21 cellular contexts compared by ENCODE assay signal in the genomic region with DNA sequence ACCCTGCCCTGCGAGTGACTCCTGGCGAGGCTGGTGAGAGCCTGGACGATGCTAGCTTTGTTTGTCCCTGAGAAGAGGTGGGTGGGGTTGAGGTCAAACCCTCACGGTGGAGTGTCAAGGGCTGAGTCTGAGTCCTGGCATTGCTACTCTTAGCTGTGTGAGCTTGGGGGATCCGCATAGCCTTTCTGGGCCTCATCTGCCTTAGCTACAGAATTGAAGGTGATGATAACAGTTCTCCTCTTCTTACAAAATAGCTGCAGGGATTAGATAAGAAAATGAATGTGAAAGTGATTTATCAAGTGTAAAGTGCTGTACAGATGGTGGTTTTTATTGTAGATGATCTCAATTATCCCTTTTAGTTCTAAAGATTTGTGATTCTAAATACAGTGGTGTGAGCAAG.
"Had no signal": no experiment of that assay in that cellular context is flagged by ENCODE, and none has a peak within 500 bp of the region (broad histone marks: within the 10 kb centered on the region; RNA-seq: fewer than 3 reads in every experiment).

No MANE protein-coding gene starts in this region.

- FAIRE-seq: colon, endothelial cell of umbilical vein had no signal

- DNase-seq: dermis blood vessel endothelial cell; effector CD4-positive, alpha-beta T cell; endodermal cell; foreskin keratinocyte; left colon; left ventricle myocardium superior; mesendoderm; naive B cell; posterior cingulate gyrus; spleen; stimulated activated CD4-positive, alpha-beta T cell treated with anti-CD3 and anti-CD28 coated beads, Interleukin-15, amount 100 ng/mL, for 24 hours; stimulated activated CD4-positive, alpha-beta T cell treated with anti-CD3 and anti-CD28 coated beads, Interleukin-1b, Interleukin-23, amount 100 ng/mL, for 48 hours; stimulated activated CD4-positive, alpha-beta T cell treated with anti-CD3 and anti-CD28 coated beads, Interleukin-4, amount 100 ng/mL, for 24 hours; tibial artery; upper lobe of right lung had no signal

- H3K27ac ChIP-seq: foreskin keratinocyte, neutrophil, spleen, tibial artery, upper lobe of right lung had no signal

- H3K27me3 Mint-ChIP-seq: stimulated activated memory B cell treated with anti-CD40 and anti-IgM and Interleukin-4, amounts not matched to agents 10 μg/mL and 1 μg/mL and 100 μg/mL, for 72 hours; stimulated activated naive CD8-positive, alpha-beta T cell treated with anti-CD3 and anti-CD28 coated beads, Interleukin-15, Interleukin-2, amounts not matched to agents 100 ng/mL and 50 ng/mL, for 24 hours had no signal

- H3K27me3 ChIP-seq: foreskin keratinocyte, neutrophil, spleen, tibial artery, upper lobe of right lung had no signal

- H3K4me3 Mint-ChIP-seq: endodermal cell; stimulated activated memory B cell treated with anti-CD40 and anti-IgM and Interleukin-4, amounts not matched to agents 10 μg/mL and 1 μg/mL and 100 μg/mL, for 72 hours; stimulated activated naive CD8-positive, alpha-beta T cell treated with anti-CD3 and anti-CD28 coated beads, Interleukin-15, Interleukin-2, amounts not matched to agents 100 ng/mL and 50 ng/mL, for 24 hours had no signal

- H3K36me3 ChIP-seq: neutrophil, spleen, tibial artery, upper lobe of right lung had no signal

- H3K4me1 Mint-ChIP-seq: endodermal cell; stimulated activated memory B cell treated with anti-CD40 and anti-IgM and Interleukin-4, amounts not matched to agents 10 μg/mL and 1 μg/mL and 100 μg/mL, for 72 hours had no signal

- H3K27ac Mint-ChIP-seq: endodermal cell; naive B cell; stimulated activated memory B cell treated with anti-CD40 and anti-IgM and Interleukin-4, amounts not matched to agents 10 μg/mL and 1 μg/mL and 100 μg/mL, for 72 hours; stimulated activated naive CD8-positive, alpha-beta T cell treated with anti-CD3 and anti-CD28 coated beads, Interleukin-15, Interleukin-2, amounts not matched to agents 100 ng/mL and 50 ng/mL, for 24 hours had no signal

- H3K4me3 ChIP-seq: spleen, tibial artery, upper lobe of right lung had no signal

- H3K4me1 ChIP-seq: foreskin keratinocyte, tibial artery, upper lobe of right lung had no signal

- H3K9me3 ChIP-seq: neutrophil had no signal

- ATAC-seq: foreskin keratinocyte; left colon; left ventricle myocardium superior; sciatic nerve; stimulated activated memory B cell treated with anti-CD40 and anti-IgM and Interleukin-4, amounts not matched to agents 10 μg/mL and 1 μg/mL and 100 μg/mL, for 72 hours; upper lobe of right lung had no signal
